Comparison of ENCODE assay signal across 11 cellular contexts in genomic region chr15:85545757-85546156, GRCh38.
DNase-seq lines count a peak whose midpoint lies in the region; ATAC-seq and TF ChIP-seq lines count a peak whose summit lies in the region.
"Had no signal": no experiment of that assay in that cellular context is flagged by ENCODE, and none has a peak within 500 bp of the region (broad histone marks: within the 10 kb centered on the region; RNA-seq: fewer than 3 reads in every experiment).

No MANE protein-coding gene starts in this region.

- POLR2A ChIA-PET in CD8-positive, alpha-beta T cell (lab: Charles Lee) = interaction anchor here (1.9 kb wide), 1 partner anchor 11 kb away, joined by 6 read pairs; no protein-coding TSS in a partner anchor

- no peaks in the 10 kb centered on the region for H3K27me3 ChIP-seq in CD8-positive, alpha-beta T cell (ENCODE audit: insufficient read depth, low read length)
- H3K27me3 ChIP-seq in sigmoid colon = no peaks in the 10 kb centered on the region
- H3K27me3 ChIP-seq: dorsolateral prefrontal cortex had no signal

- CTCF ChIA-PET in CD8-positive, alpha-beta T cell (lab: Charles Lee) = no interaction called here

- H3K36me3 Mint-ChIP-seq in CD8-positive, alpha-beta T cell = peaks cover 46% of the 10 kb centered on the region

- no peak for TF ChIP-seq CTCF in CD8-positive, alpha-beta T cell (IDR thresholded peaks at IDR 0.05)
- TF ChIP-seq CTCF in sigmoid colon (IDR thresholded peaks at IDR 0.05) = no peak

- ATAC-seq in CD8-positive, alpha-beta T cell = no peak
- peak; percentile 36 to 57 for ATAC-seq in left cardiac atrium
- no peak for ATAC-seq in GM21526 (IDR thresholded peaks at IDR 0.05; ENCODE audit: low FRiP score, unreplicated experiment)

- H3K9me3 ChIP-seq in CD8-positive, alpha-beta T cell (ENCODE audit: low read length) = no peaks in the 10 kb centered on the region
- H3K9me3 ChIP-seq in sigmoid colon = no peaks in the 10 kb centered on the region

- H3K4me1 Mint-ChIP-seq in CD8-positive, alpha-beta T cell (ENCODE audit: low read depth) = peaks cover 64% of the 10 kb centered on the region

- no peak for TF ChIP-seq EP300 in sigmoid colon (IDR thresholded peaks at IDR 0.05)

- intact Hi-C loops in CD8-positive, alpha-beta T cell (cut with DNase I, micrococcal nuclease) = no loop called here
- intact Hi-C loops in left cardiac atrium (cut with DNase I) (no loop called here), sigmoid colon (cut with DNase I) (no loop called here)

- no peaks in the 10 kb centered on the region for H3K9me3 Mint-ChIP-seq in CD8-positive, alpha-beta T cell

- H3K27ac ChIP-seq in CD8-positive, alpha-beta T cell (ENCODE audit: low read depth, low read length) = no peak overlapping the region
- H3K27ac ChIP-seq in sigmoid colon = peak overlapping the region; percentile 18 to 65 (median 59)

- H3K4me3 Mint-ChIP-seq in CD8-positive, alpha-beta T cell = no peak overlapping the region

- no peak overlapping the region for H3K4me3 ChIP-seq in CD8-positive, alpha-beta T cell (ENCODE audit: low read depth, low read length)
- H3K4me3 ChIP-seq in sigmoid colon = no peak overlapping the region

- H3K4me1 ChIP-seq in CD8-positive, alpha-beta T cell (ENCODE audit: insufficient read depth, low read length) = peaks cover 40% of the 10 kb centered on the region
- H3K4me1 ChIP-seq in sigmoid colon = peaks cover 0 to 53% (median 25%) of the 10 kb centered on the region in 4 donors

- 85 to 92% methylated on average over 3 of the region's 3 CpGs for WGBS in sigmoid colon, 2 donors

- H3K27ac Mint-ChIP-seq in CD8-positive, alpha-beta T cell = peak overlapping the region; percentile 12

- no peak for DNase-seq in CD8-positive, alpha-beta T cell
- DNase-seq in SIG-M5 treated with dmso at 0.1 percent for 504 hours (lab: John Stamatoyannopoulos, UW; ENCODE audit: unreplicated experiment) (peak; percentile 94), left cardiac atrium (no peak), sigmoid colon (no peak), activated gamma-delta T cell (lab: John Stamatoyannopoulos, UW) (no peak), GM19240 (ENCODE audit: insufficient read length, low spot score) (no peak), 8988T (no peak)
- DNase-seq: dorsolateral prefrontal cortex, NCI-H1048, NCI-H510A treated with DMSO at 0.1 percent for 48 hours had no signal

- no peaks in the 10 kb centered on the region for H3K36me3 ChIP-seq in CD8-positive, alpha-beta T cell (ENCODE audit: insufficient read depth, low read length)
- H3K36me3 ChIP-seq in sigmoid colon = no peaks in the 10 kb centered on the region

- TF ChIP-seq POLR2A in sigmoid colon (IDR thresholded peaks at IDR 0.05) = no peak

- H3K27me3 Mint-ChIP-seq in CD8-positive, alpha-beta T cell (ENCODE audit: low read depth) = no peaks in the 10 kb centered on the region

Comparison
In these comparisons a context has a peak if more than half of its experiments do, and no peak if none do; other contexts are left out.
1. ATAC-seq: peak in left cardiac atrium (2 of 2); none in CD8-positive, alpha-beta T cell (single experiment) and GM21526 (single experiment).